In the genomic region with DNA sequence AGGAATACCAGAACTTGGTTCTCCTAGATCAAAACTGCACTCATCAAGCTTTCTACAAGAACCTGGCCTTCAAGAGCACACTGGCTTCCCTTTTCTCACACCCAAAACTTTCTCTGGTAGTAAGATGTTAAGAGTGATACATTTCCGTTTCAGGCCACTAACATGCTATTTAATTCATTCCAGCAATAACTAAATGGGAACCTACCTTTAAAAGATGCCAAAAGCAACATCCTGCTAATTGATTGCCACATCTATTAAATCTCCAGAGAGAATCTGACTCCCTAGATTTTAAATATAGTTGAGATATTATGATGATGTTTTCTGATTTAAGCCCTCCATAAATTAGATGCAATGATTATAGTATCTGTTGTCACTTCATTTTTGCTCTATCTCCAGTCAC, we compare ENCODE assay signal across 21 cellular contexts.
A peak's percentile ranks its signal among the peaks of the same experiment; 100 is the strongest.
DNase-seq lines count a peak whose midpoint lies in the region; ATAC-seq, FAIRE-seq and TF ChIP-seq lines count a peak whose summit lies in the region.
"Had no signal": no experiment of that assay in that cellular context is flagged by ENCODE, and none has a peak within 500 bp of the region (broad histone marks: within the 10 kb centered on the region; RNA-seq: fewer than 3 reads in every experiment).

No MANE protein-coding gene starts in this region.

- FAIRE-seq in GM18507 (lab: Jason Lieb, UNC): peak; percentile 12
- FAIRE-seq: A204.1, HTR-8/SVneo, K562 had no signal

- H3K4me3 ChIP-seq in osteoblast (ENCODE audit: insufficient read depth, low read length): no peak overlapping the region
- H3K4me3 ChIP-seq in upper lobe of right lung: no peak overlapping the region
- H3K4me3 ChIP-seq: BLaER1, GM23338, K562 had no signal

- H3K4me1 ChIP-seq in osteoblast (ENCODE audit: insufficient read depth, low read length) (peaks cover 23% of the 10 kb centered on the region), upper lobe of right lung (no peaks in the 10 kb centered on the region)
- H3K4me1 ChIP-seq: BLaER1 had no signal

- H4K20me1 ChIP-seq in osteoblast (ENCODE audit: insufficient read depth, low read length): no peaks in the 10 kb centered on the region
- H4K20me1 ChIP-seq: BLaER1 had no signal

- ATAC-seq in GM21423 (IDR thresholded peaks at IDR 0.05; ENCODE audit: unreplicated experiment) (no peak), upper lobe of right lung (no peak)
- ATAC-seq: GM23338, HCT116, K562 had no signal

- H3K79me2 ChIP-seq in osteoblast (ENCODE audit: insufficient read depth, low read length): no peaks in the 10 kb centered on the region

- no peaks in the 10 kb centered on the region for H3K9me3 Mint-ChIP-seq in glutamatergic neuron (ENCODE audit: unreplicated experiment)
- H3K9me3 Mint-ChIP-seq: CD4-positive, alpha-beta memory T cell; GM23338 had no signal

- H3K36me3 Mint-ChIP-seq in glutamatergic neuron (ENCODE audit: unreplicated experiment): peaks cover 3% of the 10 kb centered on the region

- intact Hi-C loops in upper lobe of right lung (cut with DNase I): no loop called here

- WGBS in adipose tissue, 3 donors: 67 to 93% (median 75%) methylated on average over 1 of the region's 1 CpG

- DNase-seq in GM18507 (ENCODE audit: extremely low spot score, insufficient read length, low read depth): no peak
- peak; percentile 44 for DNase-seq in fibroblast of gingiva (ENCODE audit: low read depth)
- DNase-seq in osteoblast (ENCODE audit: insufficient read length, low spot score, missing footprints): no peak
- DNase-seq in cerebellar cortex (ENCODE audit: low spot score): no peak
- no peak for DNase-seq in glutamatergic neuron
- DNase-seq in upper lobe of right lung: no peak
- DNase-seq: CD4-positive, alpha-beta memory T cell; DMS153; DMS79; GF-D8; H7; IMR-90 had no signal

- no peak for TF ChIP-seq CTCF in osteoblast (IDR thresholded peaks at IDR 0.05; ENCODE audit: extremely low read depth, low read depth, low read length)
- TF ChIP-seq CTCF in glutamatergic neuron (IDR thresholded peaks at IDR 0.05; ENCODE audit: partially characterized antibody, unreplicated experiment): no peak
- TF ChIP-seq CTCF in upper lobe of right lung (IDR thresholded peaks at IDR 0.05): no peak

- H3K36me3 ChIP-seq in osteoblast (ENCODE audit: insufficient read depth, low read length) (peaks cover 26% of the 10 kb centered on the region), upper lobe of right lung (peaks cover 19% of the 10 kb centered on the region)

- H3K27ac Mint-ChIP-seq in glutamatergic neuron (ENCODE audit: unreplicated experiment): no peak overlapping the region
- H3K27ac Mint-ChIP-seq: CD14-positive monocyte; CD4-positive, alpha-beta memory T cell; GM23338 had no signal

- H3K9me3 ChIP-seq in osteoblast (ENCODE audit: low read depth, low read length): no peaks in the 10 kb centered on the region
- H3K9me3 ChIP-seq in upper lobe of right lung: no peaks in the 10 kb centered on the region

- no peak overlapping the region for H2AFZ ChIP-seq in osteoblast (ENCODE audit: low read length)
- H2AFZ ChIP-seq: GM23338 had no signal

- H3K27me3 ChIP-seq in osteoblast (ENCODE audit: insufficient read depth, low read length): no peaks in the 10 kb centered on the region
- no peaks in the 10 kb centered on the region for H3K27me3 ChIP-seq in upper lobe of right lung
- H3K27me3 ChIP-seq: BLaER1 had no signal

- H3K4me3 Mint-ChIP-seq in glutamatergic neuron (ENCODE audit: unreplicated experiment): no peak overlapping the region
- H3K4me3 Mint-ChIP-seq: CD14-positive monocyte; CD4-positive, alpha-beta memory T cell; GM23338 had no signal

- H3K27ac ChIP-seq in adipose tissue (ENCODE audit: low read depth, low read length): peak overlapping the region; percentile 6
- peak overlapping the region; percentile 29 for H3K27ac ChIP-seq in osteoblast (ENCODE audit: low read depth, low read length)
- H3K27ac ChIP-seq in upper lobe of right lung: no peak overlapping the region
- H3K27ac ChIP-seq: BLaER1 had no signal

- no peaks in the 10 kb centered on the region for H3K27me3 Mint-ChIP-seq in glutamatergic neuron (ENCODE audit: unreplicated experiment)
- H3K27me3 Mint-ChIP-seq: CD4-positive, alpha-beta memory T cell had no signal

- H3K4me2 ChIP-seq in osteoblast (ENCODE audit: insufficient read depth, low read length): no peak overlapping the region
- H3K4me2 ChIP-seq: BLaER1, GM23338 had no signal

- H3K4me1 Mint-ChIP-seq in glutamatergic neuron (ENCODE audit: low read depth, unreplicated experiment): no peaks in the 10 kb centered on the region
- H3K4me1 Mint-ChIP-seq: CD14-positive monocyte; CD4-positive, alpha-beta memory T cell; GM23338 had no signal
